ENCODE assay signal across 8 cellular contexts in the genomic region with DNA sequence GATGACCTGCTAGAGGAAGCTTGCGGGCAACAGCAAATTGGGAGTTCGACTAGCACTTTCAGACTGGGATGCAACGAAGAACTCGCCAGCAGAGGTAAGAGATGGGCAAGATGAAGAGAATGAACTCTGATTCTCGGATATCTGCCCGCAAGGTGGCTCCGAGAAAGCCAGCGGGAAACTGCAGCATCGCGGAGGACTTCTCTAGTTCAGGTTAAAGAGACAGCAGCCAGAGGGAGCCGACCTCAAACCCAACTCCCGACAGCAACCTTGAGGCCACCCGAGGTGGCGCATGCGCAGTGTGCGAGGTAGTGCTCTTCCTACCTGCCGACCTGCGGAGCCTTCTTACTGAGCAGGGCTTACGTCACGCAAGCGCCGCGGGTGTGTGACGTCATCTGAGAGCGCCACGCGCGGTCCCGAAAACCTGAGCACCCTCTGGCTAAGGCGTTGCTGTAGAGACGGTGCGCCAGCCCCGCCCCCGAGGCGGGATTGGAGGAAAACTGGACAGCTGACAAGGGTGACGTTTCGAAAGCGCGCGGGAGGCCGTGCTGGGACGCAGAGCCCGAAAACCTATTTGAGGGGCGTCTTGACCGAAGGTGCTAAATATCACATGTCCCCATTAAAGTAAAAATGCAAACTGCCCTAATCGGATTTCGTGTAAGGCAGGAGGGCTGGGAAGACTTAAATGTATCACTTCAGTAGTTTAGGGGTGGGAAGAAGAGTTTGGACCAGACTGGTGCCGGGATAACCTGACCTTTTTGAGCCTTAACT.
A peak's percentile ranks its signal among the peaks of the same experiment; 100 is the strongest.
DNase-seq lines count a peak whose midpoint lies in the region; ATAC-seq, FAIRE-seq and TF ChIP-seq lines count a peak whose summit lies in the region.

No MANE protein-coding gene starts in this region.

- peaks cover 8% of the 10 kb centered on the region for H3K23me2 ChIP-seq in H1 (ENCODE audit: low read depth, low read length)

- POLR2A ChIA-PET in H1 (lab: Charles Lee; ENCODE audit: partially characterized antibody) = interaction anchor here (1.0 to 1.4 kb wide), 3 partner anchors 10 to 63 kb away, joined by 3 read pairs; no protein-coding TSS in a partner anchor

- H3K23ac ChIP-seq in H1 (ENCODE audit: insufficient read length) = no peak overlapping the region

- H2BK5ac ChIP-seq in H1 (ENCODE audit: low read depth, low read length) = no peak overlapping the region

- peak overlapping the region; percentile 68 for H3K27ac ChIP-seq in H1 (ENCODE audit: low read depth, low read length)

- TF ChIP-seq CTCF in H1 (IDR thresholded peaks at IDR 0.05; ENCODE audit: control extremely low read depth in 1 of 3, insufficient read depth in 1 of 3, low read depth in 1 of 3, low read length in 3 of 3) = peak; percentile 14 to 41 (median 33); a peak in 3 of 4 replicates

- TF ChIP-seq RAD21 in H1 (IDR thresholded peaks at IDR 0.05 in 1 of 2, conservative IDR thresholded peaks at IDR 0.05 in 1 of 2; ENCODE audit: low read depth in 2 of 2, low read length in 2 of 2) = peak; percentile 41 to 45; a peak in 2 of 4 replicates

- H4K91ac ChIP-seq in H1 (replicated peaks; ENCODE audit: insufficient read length, low read length) = peak overlapping the region; percentile 44

- peak overlapping the region; percentile 62 to 82 (median 74) for H3K9ac ChIP-seq in H1 (replicated peaks in 1 of 4; ENCODE audit: extremely low read depth in 1 of 4, low read depth in 3 of 4, low read length in 3 of 4)

- H3K56ac ChIP-seq in H1 (replicated peaks; ENCODE audit: insufficient read length, low read depth, low read length) = no peak overlapping the region

- H3K9me3 ChIP-seq in H1 (ENCODE audit: insufficient read depth in 2 of 2, low read depth in 1 of 2, low read length in 1 of 2) = no peaks in the 10 kb centered on the region

- DNase-seq in COR-L47 (lab: John Stamatoyannopoulos, UW) = peak; percentile 99
- DNase-seq in HTR-8/SVneo (ENCODE audit: insufficient read length, low spot score) = peak; percentile 96
- peak; percentile 97 for DNase-seq in NOMO-1 treated with DMSO at 0.1 percent for 48 hours (lab: John Stamatoyannopoulos, UW; ENCODE audit: unreplicated experiment)
- peak; percentile 100 for DNase-seq in activated CD8-positive, alpha-beta memory T cell treated with anti-CD3 and anti-CD28 coated beads, Interleukin-2, amount 10 ng/mL, durations not matched to agents 7 days and 5 days
- peak; percentile 100 for DNase-seq in H1 (ENCODE audit: low read depth in 1 of 2, low spot score in 2 of 2)
- DNase-seq in memory B cell (ENCODE audit: low spot score in 2 of 2) = peak; percentile 99 to 100
- DNase-seq in stimulated activated CD8-positive, alpha-beta memory T cell treated with anti-CD3 and anti-CD28 coated beads, Interleukin-12 subunit alpha, Interleukin-12 subunit beta, amount 100 ng/mL, for 1 hour (ENCODE audit: low read depth) = peak; percentile 99

- no peaks in the 10 kb centered on the region for H3K79me2 ChIP-seq in H1 (ENCODE audit: control insufficient read depth in 1 of 2, insufficient read depth in 2 of 2, low read length in 2 of 2)

- no peak overlapping the region for H2BK20ac ChIP-seq in H1 (ENCODE audit: low read length)

- H2BK120ac ChIP-seq in H1 (replicated peaks; ENCODE audit: low read depth, low read length) = no peak overlapping the region

- no peak overlapping the region for H2AK5ac ChIP-seq in H1 (ENCODE audit: low read depth, low read length)

- H3K4me3 Mint-ChIP-seq in activated CD8-positive, alpha-beta memory T cell treated with anti-CD3 and anti-CD28 coated beads, Interleukin-2, amount 10 ng/mL, durations not matched to agents 7 days and 5 days = peak overlapping the region; percentile 83
- peak overlapping the region; percentile 95 for H3K4me3 Mint-ChIP-seq in memory B cell

- no peaks in the 10 kb centered on the region for H3K27me3 ChIP-seq in H1 (replicated peaks in 1 of 4; ENCODE audit: control insufficient read depth in 3 of 4, extremely low read depth in 1 of 4, insufficient read depth in 3 of 4, low read length in 3 of 4)

- peak overlapping the region; percentile 65 to 81 for H3K4me2 ChIP-seq in H1 (ENCODE audit: insufficient read depth in 1 of 2, low read depth in 2 of 2, low read length in 2 of 2)

- peaks cover 33% of the 10 kb centered on the region for H3K27me3 Mint-ChIP-seq in activated CD8-positive, alpha-beta memory T cell treated with anti-CD3 and anti-CD28 coated beads, Interleukin-2, amount 10 ng/mL, durations not matched to agents 7 days and 5 days
- H3K27me3 Mint-ChIP-seq in memory B cell = no peaks in the 10 kb centered on the region

- H3K4ac ChIP-seq in H1 (replicated peaks; ENCODE audit: insufficient read length, low read depth, low read length) = peak overlapping the region; percentile 55

- H3K4me1 ChIP-seq in H1 (replicated peaks in 1 of 4; ENCODE audit: control insufficient read depth in 3 of 4, insufficient read depth in 4 of 4, low read length in 3 of 4) = peaks cover 0 to 5% (median 2%) of the 10 kb centered on the region in 4 experiments; a peak in 4 of 7 replicates

- H4K8ac ChIP-seq in H1 (ENCODE audit: extremely low read depth, insufficient read depth, low read length) = peak overlapping the region; percentile 83

- H3K14ac ChIP-seq in H1 (ENCODE audit: insufficient read length) = no peak overlapping the region

- H3K9me3 Mint-ChIP-seq in activated CD8-positive, alpha-beta memory T cell treated with anti-CD3 and anti-CD28 coated beads, Interleukin-2, amount 10 ng/mL, durations not matched to agents 7 days and 5 days (ENCODE audit: low read depth) = no peaks in the 10 kb centered on the region
- no peaks in the 10 kb centered on the region for H3K9me3 Mint-ChIP-seq in memory B cell

- ATAC-seq in GM21367 (IDR thresholded peaks at IDR 0.05; ENCODE audit: unreplicated experiment) (peak; percentile 70), memory B cell (ENCODE audit: low read depth) (peak; percentile 75)
- ATAC-seq in activated CD8-positive, alpha-beta memory T cell treated with anti-CD3 and anti-CD28 coated beads, Interleukin-2, amount 10 ng/mL, durations not matched to agents 7 days and 5 days = peak; percentile 95

- peak overlapping the region; percentile 46 for H4K5ac ChIP-seq in H1 (ENCODE audit: insufficient read length, low read depth, low read length)

- peak in 1 of 2 experiments; percentile 81; a peak in 1 of 3 replicates for TF ChIP-seq EP300 in H1 (IDR thresholded peaks at IDR 0.05; ENCODE audit: borderline replicate concordance in 1 of 2, low read depth in 2 of 2, low read length in 2 of 2)

- peak overlapping the region; percentile 54 to 68 (median 57) for H3K4me3 ChIP-seq in H1 (ENCODE audit: extremely low read depth in 1 of 4, insufficient read depth in 2 of 4, low read depth in 3 of 4, low read length in 4 of 4)

- FAIRE-seq in HTR-8/SVneo (lab: Jason Lieb, UNC) (peak; percentile 95), H1 (lab: Jason Lieb, UNC) (peak; percentile 88)

- no peaks in the 10 kb centered on the region for H3K36me3 ChIP-seq in H1 (ENCODE audit: control insufficient read depth in 2 of 4, insufficient read depth in 4 of 4, low read length in 3 of 4)

- peak overlapping the region; percentile 9; the same call in 1 of the 2 replicates for H3K18ac ChIP-seq in H1 (ENCODE audit: extremely low read depth, low read length)

- peak overlapping the region; percentile 94 for H3K27ac Mint-ChIP-seq in activated CD8-positive, alpha-beta memory T cell treated with anti-CD3 and anti-CD28 coated beads, Interleukin-2, amount 10 ng/mL, durations not matched to agents 7 days and 5 days
- peak overlapping the region; percentile 92 for H3K27ac Mint-ChIP-seq in memory B cell

- CTCF ChIA-PET in activated CD8-positive, alpha-beta memory T cell treated with anti-CD3 and anti-CD28 coated beads, Interleukin-2, amount 10 ng/mL, durations not matched to agents 7 days and 5 days (lab: Charles Lee) = interaction anchor here (0.9 to 1.6 kb wide), 6 partner anchors 13 to 162 kb away, joined by 3 to 6 read pairs (median 4); no protein-coding TSS in a partner anchor
- CTCF ChIA-PET in H1 (lab: Charles Lee; ENCODE audit: partially characterized antibody) = interaction anchor here (0.6 to 2.1 kb wide), 6 partner anchors 10 to 145 kb away, joined by 3 to 4 read pairs (median 4); no protein-coding TSS in a partner anchor

- TF ChIP-seq POLR2A in H1 (IDR thresholded peaks at IDR 0.05; ENCODE audit: control extremely low read depth in 1 of 2, low read depth in 2 of 2, low read length in 2 of 2) = peak; percentile 71 to 91

- H2BK12ac ChIP-seq in H1 (ENCODE audit: low read depth, low read length) = no peak overlapping the region; the same call in 1 of the 2 replicates

- H3K4me1 Mint-ChIP-seq in activated CD8-positive, alpha-beta memory T cell treated with anti-CD3 and anti-CD28 coated beads, Interleukin-2, amount 10 ng/mL, durations not matched to agents 7 days and 5 days = peaks cover 45% of the 10 kb centered on the region
- H3K4me1 Mint-ChIP-seq in memory B cell = peaks cover 32% of the 10 kb centered on the region

- H4K20me1 ChIP-seq in H1 (replicated peaks in 1 of 2; ENCODE audit: control insufficient read depth in 1 of 2, insufficient read depth in 2 of 2, low read length in 2 of 2) = no peaks in the 10 kb centered on the region

- H2BK15ac ChIP-seq in H1 (ENCODE audit: low read length) = peak overlapping the region; percentile 46; the same call in 1 of the 2 replicates

- no peaks in the 10 kb centered on the region for H3K79me1 ChIP-seq in H1 (ENCODE audit: low read depth, low read length)

- peak overlapping the region; percentile 90 for H2AFZ ChIP-seq in H1 (ENCODE audit: low read length)

- 7% methylated on average over 48 of the region's 48 CpGs; no CpG with 5 or more reads in 1 of the 2 experiments for WGBS in H1 (ENCODE audit: extremely low coverage in 1 of 2, insufficient coverage in 1 of 2, insufficient read length in 1 of 2, insufficient replicate concordance in 2 of 2, low coverage in 1 of 2, low lambda C conversion rate in 2 of 2, missing lambda C conversion rate in 1 of 2), 2 experiments

- no peaks in the 10 kb centered on the region for H3K36me3 Mint-ChIP-seq in activated CD8-positive, alpha-beta memory T cell treated with anti-CD3 and anti-CD28 coated beads, Interleukin-2, amount 10 ng/mL, durations not matched to agents 7 days and 5 days
- no peaks in the 10 kb centered on the region for H3K36me3 Mint-ChIP-seq in memory B cell

TF ChIP-seq in H1, 55 proteins besides CTCF, POLR2A, EP300 and RAD21 (continues in another document):
- TF ChIP-seq SP4 (IDR thresholded peaks at IDR 0.05; ENCODE audit: low read length) (peak; percentile 90), EGR1 (IDR thresholded peaks at IDR 0.05; ENCODE audit: borderline replicate concordance, low read depth, low read length) (no peak), CHD2 (IDR thresholded peaks at IDR 0.05; ENCODE audit: low read length) (peak; percentile 55), RNF2 (IDR thresholded peaks at IDR 0.05; ENCODE audit: borderline replicate concordance, low read depth, low read length, missing control alignments, poor library complexity, severe bottlenecking) (no peak), SP2 (IDR thresholded peaks at IDR 0.05; ENCODE audit: low read length) (no peak), ZNF274 (IDR thresholded peaks at IDR 0.05; ENCODE audit: borderline replicate concordance, extremely low read depth, low read length) (no peak), PHF8 (conservative IDR thresholded peaks at IDR 0.05; ENCODE audit: low read depth, low read length) (peak; percentile 57), GTF2F1 (IDR thresholded peaks at IDR 0.05; ENCODE audit: borderline replicate concordance, low read depth, low read length) (0 out of 2 replicates have a peak, but pooled peaks have one; percentile 61)

Comparison
In these comparisons a context has a peak if more than half of its experiments do, and no peak if none do; other contexts are left out.
1. Peak in every context shown above with its lines: DNase-seq, ATAC-seq, H3K4me3 ChIP-seq and H3K27ac ChIP-seq.